In genomic region chr1:169060906-169061683, GRCh38 we compare ENCODE assay signal across 14 cellular contexts. TPM values are rescaled to one million over a fixed set of nuclear protein-coding genes. Genes with fewer than 3 reads are reported as not detected.
A peak's percentile ranks its signal among the peaks of the same experiment; 100 is the strongest.
DNase-seq lines count a peak whose midpoint lies in the region; ATAC-seq and TF ChIP-seq lines count a peak whose summit lies in the region.
"Had no signal": no experiment of that assay in that cellular context is flagged by ENCODE, and none has a peak within 500 bp of the region (broad histone marks: within the 10 kb centered on the region; RNA-seq: fewer than 3 reads in every experiment).

No MANE protein-coding gene starts in this region.

- peak overlapping the region; percentile 14 for H3K27ac Mint-ChIP-seq in dendritic cell treated with granulocyte-macrophage colony-stimulating factor and Interleukin-4, amounts not matched to agents 40 ng/mL and 50 ng/mL, for 4 days
- H3K27ac Mint-ChIP-seq in mesothelial cell of epicardium: peak overlapping the region; percentile 47
- H3K27ac Mint-ChIP-seq: activated CD8-positive, alpha-beta T cell treated with anti-CD3 and anti-CD28 coated beads, Interleukin-2, amount 10 ng/mL, durations not matched to agents 7 days and 5 days; T-helper 1 cell treated with Interleukin-12 subunit alpha and Interleukin-12 subunit beta and Interleukin-4 antibody, amounts not matched to agents 30 μg/mL and 1 μg/mL, for 36 hours had no signal

- peaks cover 19% of the 10 kb centered on the region for H3K9me3 Mint-ChIP-seq in dendritic cell treated with granulocyte-macrophage colony-stimulating factor and Interleukin-4, amounts not matched to agents 40 ng/mL and 50 ng/mL, for 4 days
- H3K9me3 Mint-ChIP-seq in mesothelial cell of epicardium: peaks cover 19% of the 10 kb centered on the region

- ATAC-seq in GM21381 (IDR thresholded peaks at IDR 0.05; ENCODE audit: unreplicated experiment): no peak
- ATAC-seq in HG02623 (IDR thresholded peaks at IDR 0.05; ENCODE audit: unreplicated experiment): no peak
- ATAC-seq in GM19397 (IDR thresholded peaks at IDR 0.05; ENCODE audit: unreplicated experiment): no peak
- ATAC-seq: activated CD8-positive, alpha-beta T cell treated with anti-CD3 and anti-CD28 coated beads, Interleukin-2, amount 10 ng/mL, durations not matched to agents 7 days and 5 days had no signal

- peaks cover 29% of the 10 kb centered on the region for H3K4me1 Mint-ChIP-seq in dendritic cell treated with granulocyte-macrophage colony-stimulating factor and Interleukin-4, amounts not matched to agents 40 ng/mL and 50 ng/mL, for 4 days (ENCODE audit: low read depth)
- H3K4me1 Mint-ChIP-seq in mesothelial cell of epicardium: peaks cover 11% of the 10 kb centered on the region

- H3K27me3 Mint-ChIP-seq in dendritic cell treated with granulocyte-macrophage colony-stimulating factor and Interleukin-4, amounts not matched to agents 40 ng/mL and 50 ng/mL, for 4 days: no peaks in the 10 kb centered on the region
- H3K27me3 Mint-ChIP-seq in mesothelial cell of epicardium (ENCODE audit: low read depth): no peaks in the 10 kb centered on the region

- intact Hi-C loops in dendritic cell treated with granulocyte-macrophage colony-stimulating factor and Interleukin-4, amounts not matched to agents 40 ng/mL and 50 ng/mL, for 4 days (cut with micrococcal nuclease): no loop called here

- TF ChIP-seq CTCF in mesothelial cell of epicardium (IDR thresholded peaks at IDR 0.05; ENCODE audit: unreplicated experiment): no peak

- H3K36me3 Mint-ChIP-seq in dendritic cell treated with granulocyte-macrophage colony-stimulating factor and Interleukin-4, amounts not matched to agents 40 ng/mL and 50 ng/mL, for 4 days (ENCODE audit: low read depth): peaks cover 6% of the 10 kb centered on the region
- no peaks in the 10 kb centered on the region for H3K36me3 Mint-ChIP-seq in mesothelial cell of epicardium

- H3K4me3 Mint-ChIP-seq in dendritic cell treated with granulocyte-macrophage colony-stimulating factor and Interleukin-4, amounts not matched to agents 40 ng/mL and 50 ng/mL, for 4 days: no peak overlapping the region
- H3K4me3 Mint-ChIP-seq in mesothelial cell of epicardium: no peak overlapping the region
- H3K4me3 Mint-ChIP-seq: activated CD8-positive, alpha-beta T cell treated with anti-CD3 and anti-CD28 coated beads, Interleukin-2, amount 10 ng/mL, durations not matched to agents 7 days and 5 days; T-helper 1 cell treated with Interleukin-12 subunit alpha and Interleukin-12 subunit beta and Interleukin-4 antibody, amounts not matched to agents 30 μg/mL and 1 μg/mL, for 36 hours had no signal

- peak; percentile 73 for DNase-seq in CMK (ENCODE audit: low read depth)
- peak; percentile 58 for DNase-seq in NCI-H226
- no peak for DNase-seq in mesothelial cell of epicardium (ENCODE audit: low spot score in 2 of 2, unreplicated experiment in 2 of 2)
- DNase-seq in central memory CD4-positive, alpha-beta T cell: no peak
- DNase-seq: activated CD8-positive, alpha-beta T cell treated with anti-CD3 and anti-CD28 coated beads, Interleukin-2, amount 10 ng/mL, durations not matched to agents 7 days and 5 days; effector memory CD4-positive, alpha-beta T cell; NCI-H1694; NK-92 treated with Interleukin-12 subunit alpha and Interleukin-12 subunit beta, amount 100 ng/mL, for 24 hours; spleen had no signal

RNA-seq across cellular contexts. Expression of gene ATP1B1, which starts 45.4 kb away (rescaled TPM):
- 76.4 to 81.7 TPM (median 81.4 TPM) in 3 replicates for total RNA-seq in mesothelial cell of epicardium

Comparison
In these comparisons a context has a peak if more than half of its experiments do, and no peak if none do; other contexts are left out.
1. DNase-seq: peak in CMK (single experiment) and NCI-H226 (single experiment); none in mesothelial cell of epicardium (0 of 2) and central memory CD4-positive, alpha-beta T cell (single experiment).